ENCODE assay signal across 20 cellular contexts in genomic region chr13:59865398-59865797, GRCh38.
"Had no signal": no experiment of that assay in that cellular context is flagged by ENCODE, and none has a peak within 500 bp of the region (broad histone marks: within the 10 kb centered on the region; RNA-seq: fewer than 3 reads in every experiment).

No MANE protein-coding gene starts in this region.

- ATAC-seq: activated CD8-positive, alpha-beta T cell treated with anti-CD3 and anti-CD28 coated beads for 36 hours; activated T-helper 17 cell treated with anti-CD3 and anti-CD28 coated beads, Interleukin-2, amount 50 U/mL, for 72 hours; esophagus mucosa; left ventricle myocardium superior; naive thymus-derived CD4-positive, alpha-beta T cell; psoas muscle; right cardiac atrium; stimulated activated naive CD8-positive, alpha-beta T cell treated with anti-CD3 and anti-CD28 coated beads, Interleukin-15, Interleukin-2, amounts not matched to agents 100 U/mL and 50 U/mL, for 24 hours had no signal

- DNase-seq: activated CD4-positive, alpha-beta T cell treated with anti-CD3 and anti-CD28 coated beads for 48 hours; activated CD4-positive, CD25-positive, alpha-beta regulatory T cell; activated CD8-positive, alpha-beta T cell treated with anti-CD3 and anti-CD28 coated beads for 36 hours; activated naive CD4-positive, alpha-beta T cell; activated naive CD8-positive, alpha-beta T cell treated with anti-CD3 and anti-CD28 coated beads, Interleukin-2, amount 10 ng/mL, durations not matched to agents 7 days and 5 days; activated T-cell treated with anti-CD3 and anti-CD28 coated beads, Interleukin-2, amount 50 U/mL, for 1 hour; brain microvascular endothelial cell; left ventricle myocardium superior; mesendoderm; naive thymus-derived CD4-positive, alpha-beta T cell; psoas muscle; right cardiac atrium; stimulated activated naive CD8-positive, alpha-beta T cell treated with anti-CD3 and anti-CD28 coated beads, Interleukin-15, Interleukin-2, amounts not matched to agents 100 U/mL and 50 U/mL, for 24 hours; substantia nigra; T1000; tibial artery had no signal

- H3K4me3 ChIP-seq: coronary artery, psoas muscle, tibial artery had no signal

- FAIRE-seq: urothelium cell line had no signal
